ENCODE assay signal across 16 cellular contexts in genomic region chr6:87487555-87487954, GRCh38. TPM values are rescaled to one million over a fixed set of nuclear protein-coding genes. Genes with fewer than 3 reads are reported as not detected.
DNase-seq lines count a peak whose midpoint lies in the region; TF ChIP-seq lines count a peak whose summit lies in the region.
"Had no signal": no experiment of that assay in that cellular context is flagged by ENCODE, and none has a peak within 500 bp of the region (broad histone marks: within the 10 kb centered on the region; RNA-seq: fewer than 3 reads in every experiment).

No MANE protein-coding gene starts in this region.

- H3K14ac ChIP-seq in mesenchymal stem cell (ENCODE audit: low read length in 2 of 2) = no peak overlapping the region

- H3K9ac ChIP-seq in SK-N-MC (ENCODE audit: insufficient read length) (no peak overlapping the region), mesenchymal stem cell (ENCODE audit: low read length) (no peak overlapping the region)
- H3K9ac ChIP-seq: BLaER1 treated with 17β-estradiol and CSF1 and Interleukin-3, amounts not matched to agents 10 nM and 100 nM had no signal

- 80% methylated on average over 4 of the region's 4 CpGs for WGBS in mesenchymal stem cell

- H2BK5ac ChIP-seq in mesenchymal stem cell (ENCODE audit: low read depth, low read length, poor library complexity, severe bottlenecking) = no peak overlapping the region

- H3K79me1 ChIP-seq in mesenchymal stem cell (replicated peaks; ENCODE audit: low read length, poor library complexity, severe bottlenecking) = peaks cover 10% of the 10 kb centered on the region

- no peak overlapping the region for H2BK15ac ChIP-seq in mesenchymal stem cell (ENCODE audit: low read depth, poor library complexity, severe bottlenecking)

- H2BK120ac ChIP-seq in mesenchymal stem cell (ENCODE audit: low read depth, low read length) = no peak overlapping the region

- DNase-seq in AG20443 (ENCODE audit: low spot score) (peak; percentile 8), SK-N-MC (ENCODE audit: low read depth, low spot score) (peak; percentile 22), dermis microvascular lymphatic vessel endothelial cell (ENCODE audit: low read depth in 2 of 2) (peak; percentile 74 to 79), mesenchymal stem cell (peak; percentile 9), BE2C (no peak), NOMO-1 (lab: John Stamatoyannopoulos, UW; ENCODE audit: unreplicated experiment in 2 of 2) (no peak)
- no peak for DNase-seq in stimulated activated naive CD4-positive, alpha-beta T cell treated with Interleukin-2 at 50 U/mL for 16 hours (lab: John Stamatoyannopoulos, UW)
- DNase-seq in activated CD4-positive, alpha-beta T cell treated with anti-CD3 and anti-CD28 coated beads, Interleukin-2, amount 50 U/mL, for 48 hours = no peak
- DNase-seq: DMS53; HFFc6; NCI-H226; NCI-H526 treated with DMSO at 0.1 percent for 48 hours; NK-92 treated with Interleukin-12 subunit alpha and Interleukin-12 subunit beta, amount 100 ng/mL, for 24 hours had no signal

- H3K4me1 ChIP-seq in mesenchymal stem cell (ENCODE audit: control insufficient read depth, insufficient read depth, low read depth, low read length) = peaks cover 6% of the 10 kb centered on the region
- no peaks in the 10 kb centered on the region for H3K4me1 ChIP-seq in BE2C

- H3K27me3 ChIP-seq in mesenchymal stem cell (ENCODE audit: control insufficient read depth in 1 of 2, insufficient read depth in 1 of 2, low read length in 2 of 2) (no peaks in the 10 kb centered on the region), BE2C (no peaks in the 10 kb centered on the region)
- H3K27me3 ChIP-seq: BLaER1 treated with 17β-estradiol and CSF1 and Interleukin-3, amounts not matched to agents 10 nM and 100 nM had no signal

- H4K8ac ChIP-seq in mesenchymal stem cell (ENCODE audit: low read length) = no peak overlapping the region

- no peak overlapping the region for H3K4me2 ChIP-seq in mesenchymal stem cell (ENCODE audit: low read length, poor library complexity, severe bottlenecking)
- H3K4me2 ChIP-seq: BLaER1 treated with 17β-estradiol and CSF1 and Interleukin-3, amounts not matched to agents 10 nM and 100 nM had no signal

- no peak overlapping the region for H3K4ac ChIP-seq in mesenchymal stem cell (ENCODE audit: low read depth in 1 of 2, low read length in 2 of 2)

- H3K23ac ChIP-seq in mesenchymal stem cell (ENCODE audit: low read length in 2 of 2) = no peak overlapping the region

- H2BK12ac ChIP-seq in mesenchymal stem cell (ENCODE audit: low read length in 2 of 2) = no peak overlapping the region

- H3K4me3 ChIP-seq in SK-N-MC (no peak overlapping the region), mesenchymal stem cell (ENCODE audit: insufficient read depth in 1 of 2, low read depth in 1 of 2, low read length in 2 of 2) (no peak overlapping the region), BE2C (ENCODE audit: low read depth, low read length) (no peak overlapping the region)
- H3K4me3 ChIP-seq: BLaER1 treated with 17β-estradiol and CSF1 and Interleukin-3, amounts not matched to agents 10 nM and 100 nM; K562 had no signal

- no peak overlapping the region for H3K18ac ChIP-seq in mesenchymal stem cell (ENCODE audit: low read depth in 1 of 2, low read length in 2 of 2)

- TF ChIP-seq CTCF in BE2C (IDR thresholded peaks at IDR 0.05; ENCODE audit: low read depth, low read length) = no peak

- H3K36me3 ChIP-seq in SK-N-MC (ENCODE audit: insufficient read depth, low read length) (peaks cover 15% of the 10 kb centered on the region), mesenchymal stem cell (ENCODE audit: control insufficient read depth in 1 of 2, insufficient read depth in 2 of 2, low read depth in 1 of 2, low read length in 2 of 2) (peaks cover 4 to 27% of the 10 kb centered on the region in 2 experiments), BE2C (no peaks in the 10 kb centered on the region)

- no peak overlapping the region for H2AFZ ChIP-seq in mesenchymal stem cell (ENCODE audit: low read depth, low read length)

- H3K27ac ChIP-seq in SK-N-MC = peak overlapping the region; percentile 69
- H3K27ac ChIP-seq in mesenchymal stem cell (ENCODE audit: low read length, poor library complexity, severe bottlenecking) = no peak overlapping the region
- H3K27ac ChIP-seq: BLaER1 treated with 17β-estradiol and CSF1 and Interleukin-3, amounts not matched to agents 10 nM and 100 nM; HL-60 had no signal

- no peak overlapping the region for H4K91ac ChIP-seq in mesenchymal stem cell (ENCODE audit: low read length)

- H2AK5ac ChIP-seq in mesenchymal stem cell (ENCODE audit: low read length, severe bottlenecking) = no peak overlapping the region

- no peaks in the 10 kb centered on the region for H3K9me3 ChIP-seq in SK-N-MC (ENCODE audit: low read depth, low read length)
- H3K9me3 ChIP-seq in mesenchymal stem cell (ENCODE audit: control insufficient read depth, low read length) = peaks cover 7% of the 10 kb centered on the region
- no peaks in the 10 kb centered on the region for H3K9me3 ChIP-seq in BE2C

RNA-seq across cellular contexts. Expression of gene SLC35A1, which starts 14.8 kb away (rescaled TPM):
- total RNA-seq in dermis microvascular lymphatic vessel endothelial cell = 20.0 and 20.7 TPM in 2 replicates
- 11.7 TPM for polyA plus RNA-seq in mesenchymal stem cell (2013, experiment 1 of 2)
- 13.5 TPM for polyA plus RNA-seq in mesenchymal stem cell (2013, experiment 2 of 2)
- 12.8 TPM for polyA plus RNA-seq in BE2C (2012; ENCODE audit: insufficient read depth, insufficient read length, low read depth)

Comparison
In these comparisons a context has a peak if more than half of its experiments do, and no peak if none do; other contexts are left out.
1. DNase-seq: peak in AG20443 (single experiment), SK-N-MC (single experiment), dermis microvascular lymphatic vessel endothelial cell (2 of 2) and mesenchymal stem cell (single experiment); none in BE2C (single experiment), NOMO-1 (0 of 2), stimulated activated naive CD4-positive, alpha-beta T cell treated with Interleukin-2 at 50 U/mL for 16 hours (single experiment) and activated CD4-positive, alpha-beta T cell treated with anti-CD3 and anti-CD28 coated beads, Interleukin-2, amount 50 U/mL, for 48 hours (0 of 2).